ENCODE assay signal across 2 cellular contexts in genomic region chr17:49315551-49315951, GRCh38.
TF ChIP-seq lines count a peak whose summit lies in the region.

No MANE protein-coding gene starts in this region.

TF ChIP-seq in GM23338, 12 proteins besides CTCF, POLR2A, EP300 and RAD21 (continued from another document):
- TF ChIP-seq, protein P1, sequence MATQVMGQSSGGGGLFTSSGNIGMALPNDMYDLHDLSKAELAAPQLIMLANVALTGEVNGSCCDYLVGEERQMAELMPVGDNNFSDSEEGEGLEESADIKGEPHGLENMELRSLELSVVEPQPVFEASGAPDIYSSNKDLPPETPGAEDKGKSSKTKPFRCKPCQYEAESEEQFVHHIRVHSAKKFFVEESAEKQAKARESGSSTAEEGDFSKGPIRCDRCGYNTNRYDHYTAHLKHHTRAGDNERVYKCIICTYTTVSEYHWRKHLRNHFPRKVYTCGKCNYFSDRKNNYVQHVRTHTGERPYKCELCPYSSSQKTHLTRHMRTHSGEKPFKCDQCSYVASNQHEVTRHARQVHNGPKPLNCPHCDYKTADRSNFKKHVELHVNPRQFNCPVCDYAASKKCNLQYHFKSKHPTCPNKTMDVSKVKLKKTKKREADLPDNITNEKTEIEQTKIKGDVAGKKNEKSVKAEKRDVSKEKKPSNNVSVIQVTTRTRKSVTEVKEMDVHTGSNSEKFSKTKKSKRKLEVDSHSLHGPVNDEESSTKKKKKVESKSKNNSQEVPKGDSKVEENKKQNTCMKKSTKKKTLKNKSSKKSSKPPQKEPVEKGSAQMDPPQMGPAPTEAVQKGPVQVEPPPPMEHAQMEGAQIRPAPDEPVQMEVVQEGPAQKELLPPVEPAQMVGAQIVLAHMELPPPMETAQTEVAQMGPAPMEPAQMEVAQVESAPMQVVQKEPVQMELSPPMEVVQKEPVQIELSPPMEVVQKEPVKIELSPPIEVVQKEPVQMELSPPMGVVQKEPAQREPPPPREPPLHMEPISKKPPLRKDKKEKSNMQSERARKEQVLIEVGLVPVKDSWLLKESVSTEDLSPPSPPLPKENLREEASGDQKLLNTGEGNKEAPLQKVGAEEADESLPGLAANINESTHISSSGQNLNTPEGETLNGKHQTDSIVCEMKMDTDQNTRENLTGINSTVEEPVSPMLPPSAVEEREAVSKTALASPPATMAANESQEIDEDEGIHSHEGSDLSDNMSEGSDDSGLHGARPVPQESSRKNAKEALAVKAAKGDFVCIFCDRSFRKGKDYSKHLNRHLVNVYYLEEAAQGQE (IDR thresholded peaks at IDR 0.05; ENCODE audit: unreplicated experiment), result no peak
- no peak for TF ChIP-seq EZH2phosphoT487 (IDR thresholded peaks at IDR 0.05; ENCODE audit: unreplicated experiment)
- TF ChIP-seq, protein P2, sequence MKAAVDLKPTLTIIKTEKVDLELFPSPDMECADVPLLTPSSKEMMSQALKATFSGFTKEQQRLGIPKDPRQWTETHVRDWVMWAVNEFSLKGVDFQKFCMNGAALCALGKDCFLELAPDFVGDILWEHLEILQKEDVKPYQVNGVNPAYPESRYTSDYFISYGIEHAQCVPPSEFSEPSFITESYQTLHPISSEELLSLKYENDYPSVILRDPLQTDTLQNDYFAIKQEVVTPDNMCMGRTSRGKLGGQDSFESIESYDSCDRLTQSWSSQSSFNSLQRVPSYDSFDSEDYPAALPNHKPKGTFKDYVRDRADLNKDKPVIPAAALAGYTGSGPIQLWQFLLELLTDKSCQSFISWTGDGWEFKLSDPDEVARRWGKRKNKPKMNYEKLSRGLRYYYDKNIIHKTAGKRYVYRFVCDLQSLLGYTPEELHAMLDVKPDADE (IDR thresholded peaks at IDR 0.05), result no peak
- no peak for TF ChIP-seq STAT1 (IDR thresholded peaks at IDR 0.05; ENCODE audit: unreplicated experiment)
- TF ChIP-seq, protein P3, sequence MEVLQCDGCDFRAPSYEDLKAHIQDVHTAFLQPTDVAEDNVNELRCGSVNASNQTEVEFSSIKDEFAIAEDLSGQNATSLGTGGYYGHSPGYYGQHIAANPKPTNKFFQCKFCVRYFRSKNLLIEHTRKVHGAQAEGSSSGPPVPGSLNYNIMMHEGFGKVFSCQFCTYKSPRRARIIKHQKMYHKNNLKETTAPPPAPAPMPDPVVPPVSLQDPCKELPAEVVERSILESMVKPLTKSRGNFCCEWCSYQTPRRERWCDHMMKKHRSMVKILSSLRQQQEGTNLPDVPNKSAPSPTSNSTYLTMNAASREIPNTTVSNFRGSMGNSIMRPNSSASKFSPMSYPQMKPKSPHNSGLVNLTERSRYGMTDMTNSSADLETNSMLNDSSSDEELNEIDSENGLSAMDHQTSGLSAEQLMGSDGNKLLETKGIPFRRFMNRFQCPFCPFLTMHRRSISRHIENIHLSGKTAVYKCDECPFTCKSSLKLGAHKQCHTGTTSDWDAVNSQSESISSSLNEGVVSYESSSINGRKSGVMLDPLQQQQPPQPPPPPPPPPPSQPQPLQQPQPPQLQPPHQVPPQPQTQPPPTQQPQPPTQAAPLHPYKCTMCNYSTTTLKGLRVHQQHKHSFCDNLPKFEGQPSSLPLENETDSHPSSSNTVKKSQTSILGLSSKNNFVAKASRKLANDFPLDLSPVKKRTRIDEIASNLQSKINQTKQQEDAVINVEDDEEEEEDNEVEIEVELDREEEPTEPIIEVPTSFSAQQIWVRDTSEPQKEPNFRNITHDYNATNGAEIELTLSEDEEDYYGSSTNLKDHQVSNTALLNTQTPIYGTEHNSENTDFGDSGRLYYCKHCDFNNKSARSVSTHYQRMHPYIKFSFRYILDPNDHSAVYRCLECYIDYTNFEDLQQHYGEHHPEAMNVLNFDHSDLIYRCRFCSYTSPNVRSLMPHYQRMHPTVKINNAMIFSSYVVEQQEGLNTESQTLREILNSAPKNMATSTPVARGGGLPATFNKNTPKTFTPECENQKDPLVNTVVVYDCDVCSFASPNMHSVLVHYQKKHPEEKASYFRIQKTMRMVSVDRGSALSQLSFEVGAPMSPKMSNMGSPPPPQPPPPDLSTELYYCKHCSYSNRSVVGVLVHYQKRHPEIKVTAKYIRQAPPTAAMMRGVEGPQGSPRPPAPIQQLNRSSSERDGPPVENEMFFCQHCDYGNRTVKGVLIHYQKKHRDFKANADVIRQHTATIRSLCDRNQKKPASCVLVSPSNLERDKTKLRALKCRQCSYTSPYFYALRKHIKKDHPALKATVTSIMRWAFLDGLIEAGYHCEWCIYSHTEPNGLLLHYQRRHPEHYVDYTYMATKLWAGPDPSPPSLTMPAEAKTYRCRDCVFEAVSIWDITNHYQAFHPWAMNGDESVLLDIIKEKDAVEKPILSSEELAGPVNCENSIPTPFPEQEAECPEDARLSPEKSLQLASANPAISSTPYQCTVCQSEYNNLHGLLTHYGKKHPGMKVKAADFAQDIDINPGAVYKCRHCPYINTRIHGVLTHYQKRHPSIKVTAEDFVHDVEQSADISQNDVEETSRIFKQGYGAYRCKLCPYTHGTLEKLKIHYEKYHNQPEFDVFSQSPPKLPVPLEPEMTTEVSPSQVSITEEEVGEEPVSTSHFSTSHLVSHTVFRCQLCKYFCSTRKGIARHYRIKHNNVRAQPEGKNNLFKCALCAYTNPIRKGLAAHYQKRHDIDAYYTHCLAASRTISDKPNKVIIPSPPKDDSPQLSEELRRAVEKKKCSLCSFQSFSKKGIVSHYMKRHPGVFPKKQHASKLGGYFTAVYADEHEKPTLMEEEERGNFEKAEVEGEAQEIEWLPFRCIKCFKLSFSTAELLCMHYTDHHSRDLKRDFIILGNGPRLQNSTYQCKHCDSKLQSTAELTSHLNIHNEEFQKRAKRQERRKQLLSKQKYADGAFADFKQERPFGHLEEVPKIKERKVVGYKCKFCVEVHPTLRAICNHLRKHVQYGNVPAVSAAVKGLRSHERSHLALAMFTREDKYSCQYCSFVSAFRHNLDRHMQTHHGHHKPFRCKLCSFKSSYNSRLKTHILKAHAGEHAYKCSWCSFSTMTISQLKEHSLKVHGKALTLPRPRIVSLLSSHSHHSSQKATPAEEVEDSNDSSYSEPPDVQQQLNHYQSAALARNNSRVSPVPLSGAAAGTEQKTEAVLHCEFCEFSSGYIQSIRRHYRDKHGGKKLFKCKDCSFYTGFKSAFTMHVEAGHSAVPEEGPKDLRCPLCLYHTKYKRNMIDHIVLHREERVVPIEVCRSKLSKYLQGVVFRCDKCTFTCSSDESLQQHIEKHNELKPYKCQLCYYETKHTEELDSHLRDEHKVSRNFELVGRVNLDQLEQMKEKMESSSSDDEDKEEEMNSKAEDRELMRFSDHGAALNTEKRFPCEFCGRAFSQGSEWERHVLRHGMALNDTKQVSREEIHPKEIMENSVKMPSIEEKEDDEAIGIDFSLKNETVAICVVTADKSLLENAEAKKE (CRISPR knock-in tag; IDR thresholded peaks at IDR 0.05), result no peak
- no peak for TF ChIP-seq ZNF114 (CRISPR knock-in tag; IDR thresholded peaks at IDR 0.05)
- TF ChIP-seq CREB1 (CRISPR knock-in tag; IDR thresholded peaks at IDR 0.05; ENCODE audit: low read depth), result no peak
- TF ChIP-seq JUNB (IDR thresholded peaks at IDR 0.05; ENCODE audit: unreplicated experiment), result no peak
- TF ChIP-seq ZNF331 (CRISPR knock-in tag; IDR thresholded peaks at IDR 0.05; ENCODE audit: low read depth), result no peak

TF ChIP-seq in GM12878, 131 proteins besides CTCF, POLR2A, EP300 and RAD21 (continued from another document):
- 0 out of 2 replicates have a peak, but pooled peaks have one; percentile 30 for TF ChIP-seq NBN (IDR thresholded peaks at IDR 0.05)
- TF ChIP-seq, protein P4, sequence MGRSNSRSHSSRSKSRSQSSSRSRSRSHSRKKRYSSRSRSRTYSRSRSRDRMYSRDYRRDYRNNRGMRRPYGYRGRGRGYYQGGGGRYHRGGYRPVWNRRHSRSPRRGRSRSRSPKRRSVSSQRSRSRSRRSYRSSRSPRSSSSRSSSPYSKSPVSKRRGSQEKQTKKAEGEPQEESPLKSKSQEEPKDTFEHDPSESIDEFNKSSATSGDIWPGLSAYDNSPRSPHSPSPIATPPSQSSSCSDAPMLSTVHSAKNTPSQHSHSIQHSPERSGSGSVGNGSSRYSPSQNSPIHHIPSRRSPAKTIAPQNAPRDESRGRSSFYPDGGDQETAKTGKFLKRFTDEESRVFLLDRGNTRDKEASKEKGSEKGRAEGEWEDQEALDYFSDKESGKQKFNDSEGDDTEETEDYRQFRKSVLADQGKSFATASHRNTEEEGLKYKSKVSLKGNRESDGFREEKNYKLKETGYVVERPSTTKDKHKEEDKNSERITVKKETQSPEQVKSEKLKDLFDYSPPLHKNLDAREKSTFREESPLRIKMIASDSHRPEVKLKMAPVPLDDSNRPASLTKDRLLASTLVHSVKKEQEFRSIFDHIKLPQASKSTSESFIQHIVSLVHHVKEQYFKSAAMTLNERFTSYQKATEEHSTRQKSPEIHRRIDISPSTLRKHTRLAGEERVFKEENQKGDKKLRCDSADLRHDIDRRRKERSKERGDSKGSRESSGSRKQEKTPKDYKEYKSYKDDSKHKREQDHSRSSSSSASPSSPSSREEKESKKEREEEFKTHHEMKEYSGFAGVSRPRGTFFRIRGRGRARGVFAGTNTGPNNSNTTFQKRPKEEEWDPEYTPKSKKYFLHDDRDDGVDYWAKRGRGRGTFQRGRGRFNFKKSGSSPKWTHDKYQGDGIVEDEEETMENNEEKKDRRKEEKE (IDR thresholded peaks at IDR 0.05), result no peak
- no peak for TF ChIP-seq ATF7 (IDR thresholded peaks at IDR 0.05; ENCODE audit: low read depth)
- no peak for TF ChIP-seq SMAD5 (IDR thresholded peaks at IDR 0.05; ENCODE audit: low read depth)
- 0 out of 3 replicates have a peak, but pooled peaks have one; percentile 31 for TF ChIP-seq POU2F2 (IDR thresholded peaks at IDR 0.05; ENCODE audit: borderline replicate concordance, low read depth, low read length)
- no peak for TF ChIP-seq BRCA1 (IDR thresholded peaks at IDR 0.05; ENCODE audit: low read depth, low read length)
- no peak for TF ChIP-seq NFYA (IDR thresholded peaks at IDR 0.05; ENCODE audit: borderline replicate concordance, low read depth, low read length)
- peak; percentile 74 for TF ChIP-seq YY1 (IDR thresholded peaks at IDR 0.05; ENCODE audit: low read depth, low read length)
- no peak for TF ChIP-seq PAX5 (IDR thresholded peaks at IDR 0.05; ENCODE audit: borderline replicate concordance, low read depth, low read length)
- TF ChIP-seq IKZF2 (IDR thresholded peaks at IDR 0.05), result no peak
- 0 out of 2 replicates have a peak, but pooled peaks have one; percentile 20 for TF ChIP-seq ZNF592 (IDR thresholded peaks at IDR 0.05)
- no peak for TF ChIP-seq PML (IDR thresholded peaks at IDR 0.05; ENCODE audit: low read length)
- no peak for TF ChIP-seq CBFB (IDR thresholded peaks at IDR 0.05; ENCODE audit: low read depth)
- no peak for TF ChIP-seq SP1 (IDR thresholded peaks at IDR 0.05; ENCODE audit: low read depth, low read length)
- peak; percentile 62; the same call in 1 of the 2 replicates for TF ChIP-seq ZNF384 (IDR thresholded peaks at IDR 0.05; ENCODE audit: borderline replicate concordance, low read depth, low read length)
- TF ChIP-seq ATF2 (IDR thresholded peaks at IDR 0.05; ENCODE audit: low read length), result 0 out of 2 replicates have a peak, but pooled peaks have one; percentile 43
- TF ChIP-seq SMC3 (IDR thresholded peaks at IDR 0.05; ENCODE audit: borderline replicate concordance, low read length), result peak; percentile 98
- TF ChIP-seq RFX5 (IDR thresholded peaks at IDR 0.05; ENCODE audit: low read depth, low read length), result no peak
- no peak for TF ChIP-seq FOS (IDR thresholded peaks at IDR 0.05; ENCODE audit: borderline replicate concordance, extremely low read depth, insufficient read length)
- TF ChIP-seq TCF12 (IDR thresholded peaks at IDR 0.05; ENCODE audit: low read depth, low read length), result no peak
- no peak for TF ChIP-seq ZNF217 (IDR thresholded peaks at IDR 0.05)
